ENCODE assay signal across 8 cellular contexts in genomic region chr11:112024178-112024777, GRCh38. TPM values are rescaled to one million over a fixed set of nuclear protein-coding genes. Genes with fewer than 3 reads are reported as not detected.
A peak's percentile ranks its signal among the peaks of the same experiment; 100 is the strongest.
DNase-seq lines count a peak whose midpoint lies in the region; ATAC-seq, FAIRE-seq and TF ChIP-seq lines count a peak whose summit lies in the region.

No MANE protein-coding gene starts in this region.

- H3K27me3 Mint-ChIP-seq in brain = peaks cover 14% of the 10 kb centered on the region

- ATAC-seq in GM21825 (IDR thresholded peaks at IDR 0.05; ENCODE audit: unreplicated experiment) (peak; percentile 44), left lung (peak; percentile 9)

- peak overlapping the region; percentile 89 to 90 for H3K27ac ChIP-seq in left lung
- H3K27ac ChIP-seq in thyroid gland = peak overlapping the region; percentile 68 to 94 (median 92)

- H3K4me3 Mint-ChIP-seq in brain = peak overlapping the region; percentile 98 to 100 (median 99)

- peak overlapping the region; percentile 99 to 100 (median 99) for H3K27ac Mint-ChIP-seq in brain

- H3K9me3 Mint-ChIP-seq in brain = no peaks in the 10 kb centered on the region

- peak; percentile 11 for DNase-seq in GM12892 (ENCODE audit: insufficient read length)
- DNase-seq in MV-4-11 (lab: John Stamatoyannopoulos, UW) = peak; percentile 84
- DNase-seq in left lung = no peak
- peak; percentile 15 to 16 for DNase-seq in thyroid gland
- DNase-seq in islet precursor cell = no peak
- no peak for DNase-seq in NCI-H226

- WGBS in thyroid gland, 2 donors = 17 to 22% methylated on average over 10 of the region's 10 CpGs

- TF ChIP-seq POLR2A in GM12892 (IDR thresholded peaks at IDR 0.05; ENCODE audit: low read depth, low read length) (no peak), thyroid gland (IDR thresholded peaks at IDR 0.05) (no peak)

- peaks cover 0 to 16% of the 10 kb centered on the region in 2 donors for H3K4me1 ChIP-seq in left lung
- peaks cover 9 to 15% of the 10 kb centered on the region in 2 donors for H3K4me1 ChIP-seq in thyroid gland

- FAIRE-seq in GM12892 (lab: Jason Lieb, UNC) = no peak

- H3K4me3 ChIP-seq in left lung (peak overlapping the region; percentile 64 to 69), thyroid gland (replicated peaks in 1 of 3) (peak overlapping the region; percentile 33 to 64 (median 64))

- H3K36me3 ChIP-seq in left lung (peaks cover 0 to 12% of the 10 kb centered on the region in 2 donors), thyroid gland (peaks cover 7 to 16% of the 10 kb centered on the region in 2 donors)

- intact Hi-C loops in left lung (cut with DNase I) = no loop called here
- intact Hi-C loops in thyroid gland (cut with DNase I) = no loop called here

- peaks cover 22% of the 10 kb centered on the region for H3K36me3 Mint-ChIP-seq in brain

- H3K4me1 Mint-ChIP-seq in brain = peaks cover 32% of the 10 kb centered on the region

- no peak for TF ChIP-seq CTCF in brain (conservative IDR thresholded peaks at IDR 0.05)
- TF ChIP-seq CTCF in left lung (IDR thresholded peaks at IDR 0.05) = no peak
- TF ChIP-seq CTCF in thyroid gland (IDR thresholded peaks at IDR 0.05) = no peak

- H3K9me3 ChIP-seq in left lung (no peaks in the 10 kb centered on the region), thyroid gland (no peaks in the 10 kb centered on the region)

- H3K27me3 ChIP-seq in left lung = no peaks in the 10 kb centered on the region
- H3K27me3 ChIP-seq in thyroid gland = no peaks in the 10 kb centered on the region

RNA-seq across cellular contexts. Expression of gene DLAT, which starts 0.9 kb away (rescaled TPM):
- polyA plus RNA-seq in GM12892 (2012; ENCODE audit: missing spikeins) = 35.4 TPM
- polyA plus RNA-seq in brain (ENCODE audit: insufficient read depth, low read depth, low replicate concordance) = 26.8 TPM
- total RNA-seq in left lung (10 to 100 TPM; 32.5 to 40.1 TPM), thyroid gland (10 to 100 TPM; 33.9 to 52.0 (median 39.0) TPM)

RNA-seq across cellular contexts. Expression of gene PIH1D2, which starts 49.5 kb away (rescaled TPM):
- polyA plus RNA-seq in GM12892 (2012; ENCODE audit: missing spikeins) = 1.3 TPM
- 2.5 TPM for polyA plus RNA-seq in brain (ENCODE audit: insufficient read depth, low read depth, low replicate concordance)
- 1 to 10 TPM; 2.7 to 4.0 TPM for total RNA-seq in left lung
- total RNA-seq in thyroid gland = 10 to 100 TPM in 3 of 4 donors, 1 to 10 TPM in 1; 6.4 to 12.8 (median 11.1) TPM

RNA-seq across cellular contexts. Expression of gene NKAPD1, which starts 49.8 kb away (rescaled TPM):
- polyA plus RNA-seq in GM12892 (2012; ENCODE audit: missing spikeins) = 22.7 TPM
- polyA plus RNA-seq in brain (ENCODE audit: insufficient read depth, low read depth, low replicate concordance) = 17.8 TPM
- total RNA-seq in left lung (10 to 100 TPM; 13.3 to 14.7 TPM), thyroid gland (10 to 100 TPM; 13.2 to 20.8 (median 18.8) TPM)

Comparison
In these comparisons a context has a peak if more than half of its experiments do, and no peak if none do; other contexts are left out.
1. DNase-seq: peak in GM12892 (single experiment), MV-4-11 (single experiment) and thyroid gland (2 of 2); none in left lung (0 of 2), islet precursor cell (single experiment) and NCI-H226 (single experiment).